1 cellular context compared by ENCODE assay signal in genomic region chr1:179293340-179294327, GRCh38.
TF ChIP-seq lines count a peak whose summit lies in the region.

Gene SOAT1 (plus strand): TSS chr1:179293797. CDS start chr1:179302685, 8,888 bp downstream.

TF ChIP-seq in HepG2, 621 proteins besides CTCF, POLR2A, EP300 and RAD21 (continued from another document and continues in another):
- TF ChIP-seq ZBTB4 (CRISPR knock-in tag; IDR thresholded peaks at IDR 0.05; ENCODE audit: borderline replicate concordance) (no peak), SMAD1 (CRISPR knock-in tag; IDR thresholded peaks at IDR 0.05; ENCODE audit: borderline replicate concordance, low read depth) (no peak), ZNF607 (CRISPR knock-in tag; IDR thresholded peaks at IDR 0.05; ENCODE audit: borderline replicate concordance) (no peak), NONO (IDR thresholded peaks at IDR 0.05) (no peak), NONO (CRISPR knock-in tag; conservative IDR thresholded peaks at IDR 0.05) (peak; percentile 34; the same call in 1 of the 2 replicates), SALL2 (CRISPR knock-in tag; IDR thresholded peaks at IDR 0.05) (peak; percentile 49; the same call in 1 of the 2 replicates), SIN3A (IDR thresholded peaks at IDR 0.05; ENCODE audit: borderline replicate concordance, low read depth, low read length) (peak; percentile 86; the same call in 1 of the 2 replicates), CBX5 (CRISPR knock-in tag; IDR thresholded peaks at IDR 0.05; ENCODE audit: borderline replicate concordance) (no peak; the same call in 1 of the 2 replicates), NFIB (CRISPR knock-in tag; IDR thresholded peaks at IDR 0.05; ENCODE audit: borderline replicate concordance) (peak; percentile 48; the same call in 1 of the 2 replicates), MXD1 (CRISPR knock-in tag; IDR thresholded peaks at IDR 0.05) (peak; percentile 48; the same call in 1 of the 2 replicates), SNAPC4 (CRISPR knock-in tag; IDR thresholded peaks at IDR 0.05) (no peak; the same call in 1 of the 2 replicates), ZNF790 (CRISPR knock-in tag; IDR thresholded peaks at IDR 0.05; ENCODE audit: borderline replicate concordance) (no peak), HIVEP1 (CRISPR knock-in tag; IDR thresholded peaks at IDR 0.05) (peak; percentile 57; the same call in 1 of the 2 replicates), ZNF572 (CRISPR knock-in tag; IDR thresholded peaks at IDR 0.05) (no peak), PTBP1 (IDR thresholded peaks at IDR 0.05; ENCODE audit: low read depth, low read length, poor library complexity, severe bottlenecking) (no peak), ZNF142 (CRISPR knock-in tag; IDR thresholded peaks at IDR 0.05) (0 out of 2 replicates have a peak, but pooled peaks have one; percentile 53), MXI1 (IDR thresholded peaks at IDR 0.05; ENCODE audit: borderline replicate concordance, low read depth, low read length) (peak; percentile 70; the same call in 1 of the 3 replicates), ZNF33B (CRISPR knock-in tag; IDR thresholded peaks at IDR 0.05) (0 out of 2 replicates have a peak, but pooled peaks have one; percentile 25), ZNF337 (CRISPR knock-in tag; IDR thresholded peaks at IDR 0.05; ENCODE audit: borderline replicate concordance, low read depth) (no peak), CENPX (CRISPR knock-in tag; IDR thresholded peaks at IDR 0.05) (no peak), NFIC (IDR thresholded peaks at IDR 0.05; ENCODE audit: low read length) (0 out of 2 replicates have a peak, but pooled peaks have one; percentile 41), ZNF264 (CRISPR knock-in tag; IDR thresholded peaks at IDR 0.05) (0 out of 2 replicates have a peak, but pooled peaks have one; percentile 20), ZKSCAN8 (CRISPR knock-in tag; IDR thresholded peaks at IDR 0.05; ENCODE audit: borderline replicate concordance) (peak; percentile 40), ZNF335 (CRISPR knock-in tag; IDR thresholded peaks at IDR 0.05) (peak; percentile 73; the same call in 1 of the 2 replicates), ZNF431 (CRISPR knock-in tag; IDR thresholded peaks at IDR 0.05; ENCODE audit: borderline replicate concordance, low read depth) (0 out of 2 replicates have a peak, but pooled peaks have one; percentile 64), FOXK1 (CRISPR knock-in tag; IDR thresholded peaks at IDR 0.05; ENCODE audit: borderline replicate concordance, low read depth) (0 out of 2 replicates have a peak, but pooled peaks have one; percentile 47), GZF1 (CRISPR knock-in tag; IDR thresholded peaks at IDR 0.05) (no peak), ATM (IDR thresholded peaks at IDR 0.05; ENCODE audit: borderline replicate concordance) (no peak), BRF2 (CRISPR knock-in tag; IDR thresholded peaks at IDR 0.05) (0 out of 2 replicates have a peak, but pooled peaks have one; percentile 18), ZNF7 (CRISPR knock-in tag; IDR thresholded peaks at IDR 0.05) (no peak), HINFP (CRISPR knock-in tag; IDR thresholded peaks at IDR 0.05; ENCODE audit: low read depth) (no peak; the same call in 1 of the 2 replicates), EED (CRISPR knock-in tag; IDR thresholded peaks at IDR 0.05) (no peak), EEA1 (CRISPR knock-in tag; IDR thresholded peaks at IDR 0.05; ENCODE audit: borderline replicate concordance) (no peak; the same call in 1 of the 2 replicates), HOXA5 (CRISPR knock-in tag; IDR thresholded peaks at IDR 0.05) (no peak; the same call in 1 of the 2 replicates), ZBTB38 (CRISPR knock-in tag; IDR thresholded peaks at IDR 0.05) (peak; percentile 58; the same call in 1 of the 2 replicates), MBNL3 (CRISPR knock-in tag; conservative IDR thresholded peaks at IDR 0.05) (no peak)
- TF ChIP-seq, protein P1, sequence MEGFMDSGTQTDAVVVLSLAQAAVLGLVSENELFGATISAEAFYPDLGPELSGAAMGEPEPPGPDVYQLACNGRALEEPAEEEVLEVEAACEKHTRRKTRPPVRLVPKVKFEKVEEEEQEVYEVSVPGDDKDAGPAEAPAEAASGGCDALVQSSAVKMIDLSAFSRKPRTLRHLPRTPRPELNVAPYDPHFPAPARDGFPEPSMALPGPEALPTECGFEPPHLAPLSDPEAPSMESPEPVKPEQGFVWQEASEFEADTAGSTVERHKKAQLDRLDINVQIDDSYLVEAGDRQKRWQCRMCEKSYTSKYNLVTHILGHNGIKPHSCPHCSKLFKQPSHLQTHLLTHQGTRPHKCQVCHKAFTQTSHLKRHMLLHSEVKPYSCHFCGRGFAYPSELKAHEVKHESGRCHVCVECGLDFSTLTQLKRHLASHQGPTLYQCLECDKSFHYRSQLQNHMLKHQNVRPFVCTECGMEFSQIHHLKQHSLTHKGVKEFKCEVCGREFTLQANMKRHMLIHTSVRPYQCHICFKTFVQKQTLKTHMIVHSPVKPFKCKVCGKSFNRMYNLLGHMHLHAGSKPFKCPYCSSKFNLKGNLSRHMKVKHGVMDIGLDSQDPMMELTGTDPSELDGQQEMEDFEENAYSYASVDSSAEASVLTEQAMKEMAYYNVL (CRISPR knock-in tag; IDR thresholded peaks at IDR 0.05; ENCODE audit: borderline replicate concordance), result no peak
- TF ChIP-seq, protein P2, sequence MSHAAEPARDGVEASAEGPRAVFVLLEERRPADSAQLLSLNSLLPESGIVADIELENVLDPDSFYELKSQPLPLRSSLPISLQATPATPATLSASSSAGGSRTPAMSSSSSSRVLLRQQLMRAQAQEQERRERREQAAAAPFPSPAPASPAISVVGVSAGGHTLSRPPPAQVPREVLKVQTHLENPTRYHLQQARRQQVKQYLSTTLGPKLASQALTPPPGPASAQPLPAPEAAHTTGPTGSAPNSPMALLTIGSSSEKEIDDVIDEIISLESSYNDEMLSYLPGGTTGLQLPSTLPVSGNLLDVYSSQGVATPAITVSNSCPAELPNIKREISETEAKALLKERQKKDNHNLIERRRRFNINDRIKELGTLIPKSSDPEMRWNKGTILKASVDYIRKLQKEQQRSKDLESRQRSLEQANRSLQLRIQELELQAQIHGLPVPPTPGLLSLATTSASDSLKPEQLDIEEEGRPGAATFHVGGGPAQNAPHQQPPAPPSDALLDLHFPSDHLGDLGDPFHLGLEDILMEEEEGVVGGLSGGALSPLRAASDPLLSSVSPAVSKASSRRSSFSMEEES (CRISPR knock-in tag; IDR thresholded peaks at IDR 0.05), result 0 out of 2 replicates have a peak, but pooled peaks have one; percentile 17
